Comparison of ENCODE assay signal across 22 cellular contexts in the genomic region with DNA sequence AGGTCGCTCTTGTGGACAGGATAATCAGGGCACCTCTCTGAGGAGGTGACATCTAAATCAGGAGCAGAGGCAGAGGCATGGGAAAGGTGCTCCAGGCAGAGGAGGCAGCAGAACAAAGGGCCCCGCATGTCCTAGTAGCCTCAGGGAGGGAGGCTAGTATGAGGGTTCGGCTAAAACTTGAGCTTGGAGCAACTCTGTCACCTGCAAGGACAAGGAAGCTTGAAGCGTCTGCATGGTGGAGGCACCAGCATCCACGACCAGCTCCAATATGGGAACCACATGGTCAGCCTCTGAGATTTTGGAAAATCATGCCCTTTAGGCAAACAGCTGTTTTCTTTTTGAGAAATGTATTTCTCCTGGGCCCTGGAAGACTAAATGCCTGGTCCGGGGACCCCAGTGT.
"Had no signal": no experiment of that assay in that cellular context is flagged by ENCODE, and none has a peak within 500 bp of the region (broad histone marks: within the 10 kb centered on the region; RNA-seq: fewer than 3 reads in every experiment).

No MANE protein-coding gene starts in this region.

- H3K9me3 Mint-ChIP-seq: dendritic cell treated with granulocyte-macrophage colony-stimulating factor and Interleukin-4, amounts not matched to agents 40 ng/mL and 50 ng/mL, for 4 days; effector memory CD8-positive, alpha-beta T cell had no signal

- H3K4me1 Mint-ChIP-seq: memory B cell had no signal

- ATAC-seq: effector memory CD8-positive, alpha-beta T cell; gastrocnemius medialis; heart right ventricle; left colon had no signal

- H3K27ac Mint-ChIP-seq: dendritic cell treated with granulocyte-macrophage colony-stimulating factor and Interleukin-4, amounts not matched to agents 40 ng/mL and 50 ng/mL, for 4 days; effector memory CD8-positive, alpha-beta T cell; endodermal cell; memory B cell had no signal

- DNase-seq: colonic mucosa; cortex of kidney; effector CD8-positive, alpha-beta T cell; effector memory CD8-positive, alpha-beta T cell; endodermal cell; esophagus squamous epithelium; foreskin fibroblast; foreskin melanocyte; gastrocnemius medialis; glutamatergic neuron; head of caudate nucleus; heart right ventricle; hippocampal formation; kidney; kidney glomerular epithelial cell; left colon; left ventricle myocardium inferior; mammary epithelial cell; mesendoderm; midbrain had no signal

- H3K36me3 Mint-ChIP-seq: memory B cell had no signal

- H3K4me3 Mint-ChIP-seq: dendritic cell treated with granulocyte-macrophage colony-stimulating factor and Interleukin-4, amounts not matched to agents 40 ng/mL and 50 ng/mL, for 4 days; effector memory CD8-positive, alpha-beta T cell; endodermal cell; memory B cell had no signal
